25 cellular contexts compared by ENCODE assay signal in the genomic region with DNA sequence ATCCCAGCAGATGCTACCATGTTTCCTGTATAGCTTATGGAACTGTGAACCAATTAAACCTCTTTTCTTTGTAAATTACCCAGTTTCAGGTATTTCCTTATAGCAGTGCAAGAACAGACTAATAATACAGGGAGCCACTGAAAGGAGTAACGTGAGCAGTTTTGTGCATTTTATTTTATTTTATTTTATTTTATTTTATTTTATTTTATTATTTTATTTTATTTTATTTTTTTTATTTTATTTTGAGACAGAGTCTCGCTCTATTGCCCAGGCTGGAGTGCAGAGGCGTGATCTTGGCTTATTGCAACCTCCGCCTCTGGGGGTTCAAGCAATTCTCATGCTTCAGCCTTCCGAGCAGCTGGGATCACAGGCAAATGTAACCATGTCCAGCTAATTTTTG. TPM values are rescaled to one million over a fixed set of nuclear protein-coding genes. Genes with fewer than 3 reads are reported as not detected.
A peak's percentile ranks its signal among the peaks of the same experiment; 100 is the strongest.
DNase-seq lines count a peak whose midpoint lies in the region; ATAC-seq and TF ChIP-seq lines count a peak whose summit lies in the region.
"Had no signal": no experiment of that assay in that cellular context is flagged by ENCODE, and none has a peak within 500 bp of the region (broad histone marks: within the 10 kb centered on the region; RNA-seq: fewer than 3 reads in every experiment).

No MANE protein-coding gene starts in this region.

- no peaks in the 10 kb centered on the region for H3K27me3 ChIP-seq in aorta (ENCODE audit: control insufficient read depth in 1 of 2, insufficient read depth in 2 of 2, low read length in 1 of 2)
- H3K27me3 ChIP-seq: BE2C, BLaER1 had no signal

- H3K4me1 ChIP-seq in aorta (ENCODE audit: control insufficient read depth in 1 of 2, insufficient read depth in 2 of 2, low read length in 2 of 2): no peaks in the 10 kb centered on the region
- H3K4me1 ChIP-seq: BE2C had no signal

- ATAC-seq in WTC11 (no peak), aorta (ENCODE audit: low FRiP score) (no peak)
- ATAC-seq: GM12878 had no signal

- no peak overlapping the region for H3K4me3 ChIP-seq in coronary artery
- no peak overlapping the region for H3K4me3 ChIP-seq in aorta (ENCODE audit: low read length in 2 of 2)
- H3K4me3 ChIP-seq: BLaER1, GM12878 had no signal

- H3K4me3 Mint-ChIP-seq in WTC11: no peak overlapping the region
- H3K4me3 Mint-ChIP-seq: CD14-positive monocyte; CD4-positive, alpha-beta memory T cell; CD4-positive, CD25-positive, alpha-beta regulatory T cell; CD8-positive, alpha-beta memory T cell had no signal

- intact Hi-C loops in aorta (cut with DNase I): no loop called here

- H3K9me3 ChIP-seq in aorta (ENCODE audit: control insufficient read depth, low read length): no peaks in the 10 kb centered on the region
- H3K9me3 ChIP-seq: BE2C, BLaER1 had no signal

- H3K27ac Mint-ChIP-seq in WTC11: no peak overlapping the region
- H3K27ac Mint-ChIP-seq: CD4-positive, alpha-beta memory T cell; CD4-positive, CD25-positive, alpha-beta regulatory T cell had no signal

- no peaks in the 10 kb centered on the region; the same call in 1 of the 2 replicates for H3K27me3 Mint-ChIP-seq in WTC11 (ENCODE audit: low read depth)

- POLR2A ChIA-PET in WTC11 (lab: Charles Lee): no interaction called here

- H3K36me3 Mint-ChIP-seq in WTC11: no peaks in the 10 kb centered on the region
- H3K36me3 Mint-ChIP-seq: CD14-positive monocyte; CD4-positive, alpha-beta memory T cell; CD4-positive, CD25-positive, alpha-beta regulatory T cell; CD8-positive, alpha-beta memory T cell had no signal

- WGBS in aorta, 2 donors: 97 to 99% methylated on average over 5 of the region's 5 CpGs

- no peaks in the 10 kb centered on the region for H3K36me3 ChIP-seq in aorta (ENCODE audit: control insufficient read depth in 1 of 2, insufficient read depth in 2 of 2, low read length in 1 of 2)
- H3K36me3 ChIP-seq: BE2C, BLaER1 had no signal

- H3K9me3 Mint-ChIP-seq in WTC11: no peaks in the 10 kb centered on the region
- H3K9me3 Mint-ChIP-seq: CD8-positive, alpha-beta memory T cell had no signal

- DNase-seq in WTC11 (ENCODE audit: low spot score) (no peak), coronary artery (ENCODE audit: low spot score) (peak; percentile 12), mesenteric fat pad (ENCODE audit: low spot score) (peak; percentile 18), SK-N-DZ (ENCODE audit: low spot score) (no peak), aorta (no peak), NCI-H82 (lab: John Stamatoyannopoulos, UW) (no peak)
- DNase-seq: 8988T; ACHN; BE2C; C1 segment of cervical spinal cord; CD4-positive, alpha-beta memory T cell; CD4-positive, CD25-positive, alpha-beta regulatory T cell; CD8-positive, alpha-beta memory T cell; COR-L47; DMS 273 treated with DMSO at 0.1 percent for 48 hours; DMS153; DMS53; DMS79; DND-41; EL; GDM1 had no signal

- TF ChIP-seq CTCF in WTC11 (IDR thresholded peaks at IDR 0.05) (no peak), coronary artery (IDR thresholded peaks at IDR 0.05) (no peak)

- H3K27ac ChIP-seq in coronary artery: no peak overlapping the region
- no peak overlapping the region for H3K27ac ChIP-seq in aorta (ENCODE audit: low read depth in 1 of 2, low read length in 2 of 2)
- H3K27ac ChIP-seq: BLaER1 had no signal

- peaks cover 6% of the 10 kb centered on the region; the same call in 1 of the 2 replicates for H3K4me1 Mint-ChIP-seq in WTC11
- H3K4me1 Mint-ChIP-seq: CD4-positive, alpha-beta memory T cell; CD4-positive, CD25-positive, alpha-beta regulatory T cell; CD8-positive, alpha-beta memory T cell had no signal

- CTCF ChIA-PET in WTC11 (lab: Charles Lee): interaction anchor here (1.2 kb wide), 1 partner anchor 27 kb away, joined by 3 read pairs; no protein-coding TSS in a partner anchor

TF ChIP-seq in WTC11, 78 proteins besides CTCF, POLR2A, EP300 and RAD21:
- TF ChIP-seq HMGA2 (CRISPR knock-in tag; IDR thresholded peaks at IDR 0.05) (peak; percentile 97), OVOL2 (CRISPR knock-in tag; IDR thresholded peaks at IDR 0.05; ENCODE audit: borderline replicate concordance) (no peak)

RNA-seq across cellular contexts. Expression of a gene that starts 55.9 kb away (rescaled TPM):
- total RNA-seq in WTC11 (2021) (8.4 to 11.1 TPM (median 9.2 TPM) in 3 replicates), mesenteric fat pad (not detected), aorta (under 1 TPM in 1 of 2 donors, not detected in 1; 0.13 TPM)
- polyA plus RNA-seq in SK-N-DZ (2014; cell fraction: cytosol; rRNA removed): 0.34 and 0.47 TPM in 2 replicates
- 0.12 and 1.1 TPM in 2 replicates for polyA plus RNA-seq in SK-N-DZ (2014; cell fraction: nucleus; rRNA removed)
- not detected for polyA plus RNA-seq in aorta
- total RNA-seq: A673 had no signal
- polyA plus RNA-seq: CD14-positive monocyte had no signal

Comparison
In these comparisons a context has a peak if more than half of its experiments do, and no peak if none do; other contexts are left out.
1. DNase-seq: peak in coronary artery (single experiment) and mesenteric fat pad (single experiment); none in WTC11 (single experiment), SK-N-DZ (single experiment), aorta (0 of 2) and NCI-H82 (single experiment).